19 cellular contexts compared by ENCODE assay signal in the genomic region with DNA sequence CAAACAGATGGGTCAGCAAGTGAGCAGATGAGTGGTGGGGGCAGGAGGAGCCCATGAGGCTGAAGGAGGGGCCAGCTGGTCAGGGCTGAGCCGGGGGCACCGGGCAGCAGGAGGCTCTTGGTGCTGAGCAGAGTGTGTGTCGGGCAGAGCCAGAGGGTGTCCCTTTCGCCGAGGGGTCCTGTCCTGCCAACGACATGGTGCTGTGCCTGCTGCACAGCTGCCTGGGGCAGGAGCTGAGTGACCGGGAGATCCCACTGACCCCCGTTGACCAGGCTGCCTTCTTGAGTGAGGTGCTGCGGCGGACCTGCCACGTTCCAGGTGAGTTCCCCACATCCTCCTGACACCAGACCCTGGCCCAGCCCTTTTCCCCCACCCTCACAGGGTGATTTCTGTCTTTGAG.
"Had no signal": no experiment of that assay in that cellular context is flagged by ENCODE, and none has a peak within 500 bp of the region (broad histone marks: within the 10 kb centered on the region; RNA-seq: fewer than 3 reads in every experiment).

No MANE protein-coding gene starts in this region.

- ATAC-seq: left lung; lower lobe of right lung; naive thymus-derived CD8-positive, alpha-beta T cell; pancreas; right lobe of liver; stimulated activated naive CD8-positive, alpha-beta T cell treated with anti-CD3 and anti-CD28 coated beads, Interleukin-15, amount 100 ng/mL, for 72 hours; upper lobe of right lung had no signal

- H3K9me3 Mint-ChIP-seq: naive thymus-derived CD8-positive, alpha-beta T cell; stimulated activated naive CD8-positive, alpha-beta T cell treated with anti-CD3 and anti-CD28 coated beads, Interleukin-15, amount 100 ng/mL, for 72 hours had no signal

- H3K27ac ChIP-seq: dorsolateral prefrontal cortex, left lung, lower lobe of right lung, pancreas, right lobe of liver, suprapubic skin, transverse colon, upper lobe of right lung, uterus had no signal

- H3K27ac Mint-ChIP-seq: progenitor cell of endocrine pancreas had no signal

- H3K4me1 Mint-ChIP-seq: stimulated activated naive CD8-positive, alpha-beta T cell treated with anti-CD3 and anti-CD28 coated beads, Interleukin-15, amount 100 ng/mL, for 72 hours had no signal

- H3K27me3 ChIP-seq: dorsolateral prefrontal cortex, left lung, pancreas, right lobe of liver, suprapubic skin, transverse colon, upper lobe of right lung, uterus had no signal

- H3K36me3 ChIP-seq: uterus had no signal

- H3K4me3 ChIP-seq: dorsolateral prefrontal cortex, left lung, lower lobe of right lung, pancreas, right lobe of liver, suprapubic skin, transverse colon, upper lobe of right lung, uterus had no signal

- H3K4me3 Mint-ChIP-seq: naive thymus-derived CD8-positive, alpha-beta T cell; stimulated activated naive CD8-positive, alpha-beta T cell treated with anti-CD3 and anti-CD28 coated beads, Interleukin-15, amount 100 ng/mL, for 72 hours had no signal

- H3K27me3 Mint-ChIP-seq: naive thymus-derived CD8-positive, alpha-beta T cell; progenitor cell of endocrine pancreas; stimulated activated naive CD8-positive, alpha-beta T cell treated with anti-CD3 and anti-CD28 coated beads, Interleukin-15, amount 100 ng/mL, for 72 hours had no signal

- DNase-seq: dorsolateral prefrontal cortex; effector CD4-positive, alpha-beta T cell; head of caudate nucleus; left lung; lower lobe of right lung; naive thymus-derived CD8-positive, alpha-beta T cell; occipital lobe; small intestine; stimulated activated CD4-positive, alpha-beta T cell treated with anti-CD3 and anti-CD28 coated beads, Interleukin-15, amount 100 ng/mL, for 24 hours; stimulated activated CD4-positive, alpha-beta T cell treated with anti-CD3 and anti-CD28 coated beads, Interleukin-2, amount 100 ng/mL, for 48 hours; stimulated activated naive CD4-positive, alpha-beta T cell; stimulated activated naive CD8-positive, alpha-beta T cell treated with anti-CD3 and anti-CD28 coated beads, Interleukin-15, amount 100 ng/mL, for 72 hours; transverse colon; upper lobe of right lung; uterus had no signal

- H3K4me1 ChIP-seq: left lung, lower lobe of right lung, pancreas, right lobe of liver, suprapubic skin, transverse colon, upper lobe of right lung, uterus had no signal

- H3K9me3 ChIP-seq: left lung, lower lobe of right lung, pancreas, right lobe of liver, suprapubic skin, transverse colon, upper lobe of right lung, uterus had no signal
